In genomic region chr12:116392061-116392460, GRCh38 we compare ENCODE assay signal across 2 cellular contexts.
TF ChIP-seq lines count a peak whose summit lies in the region.

No MANE protein-coding gene starts in this region.

TF ChIP-seq in H1, 55 proteins besides CTCF, POLR2A, EP300 and RAD21 (continued from another document):
- TF ChIP-seq SIX5 (IDR thresholded peaks at IDR 0.05; ENCODE audit: low read depth, low read length) (no peak), TBP (IDR thresholded peaks at IDR 0.05; ENCODE audit: low read depth, low read length) (no peak), CBX5 (IDR thresholded peaks at IDR 0.05; ENCODE audit: low read depth, low read length) (no peak), JUND (IDR thresholded peaks at IDR 0.05; ENCODE audit: low read length) (no peak), BRCA1 (IDR thresholded peaks at IDR 0.05; ENCODE audit: low read depth, low read length) (no peak), SUZ12 (IDR thresholded peaks at IDR 0.05; ENCODE audit: low read length) (no peak), SP2 (IDR thresholded peaks at IDR 0.05; ENCODE audit: low read length) (no peak), RNF2 (IDR thresholded peaks at IDR 0.05; ENCODE audit: borderline replicate concordance, low read depth, low read length, missing control alignments, poor library complexity, severe bottlenecking) (no peak), JUN (IDR thresholded peaks at IDR 0.05; ENCODE audit: low read depth, low read length) (no peak), KDM1A (IDR thresholded peaks at IDR 0.05; ENCODE audit: borderline replicate concordance, low read length) (no peak), ATF2 (IDR thresholded peaks at IDR 0.05; ENCODE audit: low read length) (no peak)
- TF ChIP-seq, protein P1, sequence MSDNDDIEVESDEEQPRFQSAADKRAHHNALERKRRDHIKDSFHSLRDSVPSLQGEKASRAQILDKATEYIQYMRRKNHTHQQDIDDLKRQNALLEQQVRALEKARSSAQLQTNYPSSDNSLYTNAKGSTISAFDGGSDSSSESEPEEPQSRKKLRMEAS (IDR thresholded peaks at IDR 0.05) = no peak
- TF ChIP-seq, protein P2, sequence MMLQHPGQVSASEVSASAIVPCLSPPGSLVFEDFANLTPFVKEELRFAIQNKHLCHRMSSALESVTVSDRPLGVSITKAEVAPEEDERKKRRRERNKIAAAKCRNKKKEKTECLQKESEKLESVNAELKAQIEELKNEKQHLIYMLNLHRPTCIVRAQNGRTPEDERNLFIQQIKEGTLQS (IDR thresholded peaks at IDR 0.05; ENCODE audit: insufficient read depth, low read depth, low read length) = no peak

TF ChIP-seq in HEK293T, 16 proteins besides CTCF, POLR2A, EP300 and RAD21 (continued from another document):
- TF ChIP-seq PKNOX1 (IDR thresholded peaks at IDR 0.05) (no peak), BHLHE40 (IDR thresholded peaks at IDR 0.05; ENCODE audit: borderline replicate concordance) (no peak), ARNT (IDR thresholded peaks at IDR 0.05) (no peak), ELF4 (IDR thresholded peaks at IDR 0.05) (no peak), L3MBTL2 (conservative IDR thresholded peaks at IDR 0.05) (no peak), SUZ12 (IDR thresholded peaks at IDR 0.05) (no peak), SP1 (IDR thresholded peaks at IDR 0.05) (no peak), FOXK2 (IDR thresholded peaks at IDR 0.05) (no peak), NFRKB (IDR thresholded peaks at IDR 0.05) (no peak), TARDBP (IDR thresholded peaks at IDR 0.05) (no peak), CTBP1 (IDR thresholded peaks at IDR 0.05; ENCODE audit: borderline replicate concordance) (no peak), FOXM1 (IDR thresholded peaks at IDR 0.05; ENCODE audit: borderline replicate concordance) (no peak), ZNF384 (IDR thresholded peaks at IDR 0.05) (no peak), FOXA1 (IDR thresholded peaks at IDR 0.05) (no peak)
